1 cellular context compared by ENCODE assay signal in the genomic region with DNA sequence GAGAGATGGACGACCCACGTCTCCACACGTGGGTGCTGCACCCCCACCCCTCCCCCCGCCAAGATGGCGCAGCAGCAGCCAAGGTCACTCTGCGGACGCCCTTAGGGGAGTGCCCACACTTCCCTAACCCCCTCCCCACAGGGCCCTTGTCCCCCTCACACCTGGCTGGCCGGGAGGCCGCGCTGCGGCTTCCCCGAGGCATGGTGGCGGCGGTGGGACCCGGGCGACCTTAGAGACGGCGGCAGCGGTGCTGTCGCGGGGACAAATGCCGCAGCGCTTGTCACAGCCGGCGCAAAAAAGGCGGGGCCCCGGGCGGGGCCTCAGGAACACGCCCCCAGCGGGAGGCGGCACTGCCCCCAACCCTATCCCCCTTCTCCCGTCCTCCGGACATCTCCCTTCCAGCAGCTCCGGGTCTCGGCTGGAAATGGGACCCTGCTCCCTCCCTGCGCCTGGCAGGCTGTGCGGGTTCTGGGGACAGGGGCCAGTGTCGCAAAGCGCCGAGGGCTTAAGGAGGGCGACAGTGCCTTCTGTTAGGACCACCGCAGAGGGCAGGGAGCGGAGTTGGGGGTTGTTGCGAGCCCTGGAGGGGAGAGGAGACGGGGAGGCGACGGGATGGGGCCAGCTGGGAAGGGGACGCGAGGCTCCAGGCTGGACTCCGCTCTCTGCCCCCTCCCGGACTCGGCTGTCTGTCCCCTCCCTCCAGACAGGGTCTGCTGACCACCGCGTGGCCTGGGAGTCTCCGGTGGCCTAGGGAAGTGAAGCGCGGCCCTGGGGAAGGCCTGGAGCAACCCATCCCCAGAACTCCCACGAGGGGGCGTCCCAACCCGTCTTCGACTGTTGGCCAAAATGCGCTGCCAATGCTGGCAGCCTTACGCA.
TF ChIP-seq lines count a peak whose summit lies in the region.

A gene (minus strand): TSS at position 300 of the 876 bp plus-strand sequence. CDS start 98 bp downstream, at position 202.

TF ChIP-seq in HepG2, 621 proteins besides CTCF, POLR2A, EP300 and RAD21 (continued from another document and continues in another):
- TF ChIP-seq, protein P1, sequence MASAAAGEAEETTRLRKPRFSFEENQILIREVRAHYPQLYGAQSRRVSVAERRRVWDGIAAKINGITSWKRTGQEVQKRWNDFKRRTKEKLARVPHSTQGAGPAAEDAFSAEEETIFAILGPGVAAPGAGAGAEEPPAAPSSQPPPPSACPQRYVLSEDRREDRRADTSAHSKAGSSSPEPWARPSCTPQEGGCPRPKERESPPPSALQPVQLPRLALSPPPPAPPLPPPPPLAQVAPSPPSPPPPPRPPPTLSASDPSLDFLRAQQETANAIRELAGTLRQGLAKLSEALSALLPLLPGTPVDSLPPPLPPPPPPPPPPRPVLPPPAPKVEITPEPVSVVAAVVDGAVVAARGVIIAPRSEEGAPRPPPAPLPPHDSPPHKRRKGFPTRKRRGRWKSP (CRISPR knock-in tag; IDR thresholded peaks at IDR 0.05), result peak; percentile 91
- no peak for TF ChIP-seq ZFP36L2 (CRISPR knock-in tag; IDR thresholded peaks at IDR 0.05)
- no peak for TF ChIP-seq MED8 (CRISPR knock-in tag; IDR thresholded peaks at IDR 0.05; ENCODE audit: insufficient replicate concordance)
- TF ChIP-seq, protein P2, sequence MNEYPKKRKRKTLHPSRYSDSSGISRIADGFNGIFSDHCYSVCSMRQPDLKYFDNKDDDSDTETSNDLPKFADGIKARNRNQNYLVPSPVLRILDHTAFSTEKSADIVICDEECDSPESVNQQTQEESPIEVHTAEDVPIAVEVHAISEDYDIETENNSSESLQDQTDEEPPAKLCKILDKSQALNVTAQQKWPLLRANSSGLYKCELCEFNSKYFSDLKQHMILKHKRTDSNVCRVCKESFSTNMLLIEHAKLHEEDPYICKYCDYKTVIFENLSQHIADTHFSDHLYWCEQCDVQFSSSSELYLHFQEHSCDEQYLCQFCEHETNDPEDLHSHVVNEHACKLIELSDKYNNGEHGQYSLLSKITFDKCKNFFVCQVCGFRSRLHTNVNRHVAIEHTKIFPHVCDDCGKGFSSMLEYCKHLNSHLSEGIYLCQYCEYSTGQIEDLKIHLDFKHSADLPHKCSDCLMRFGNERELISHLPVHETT (CRISPR knock-in tag; conservative IDR thresholded peaks at IDR 0.05), result no peak; the same call in 1 of the 2 replicates
- TF ChIP-seq ZNF263 (CRISPR knock-in tag; IDR thresholded peaks at IDR 0.05), result no peak
- TF ChIP-seq, protein P3, sequence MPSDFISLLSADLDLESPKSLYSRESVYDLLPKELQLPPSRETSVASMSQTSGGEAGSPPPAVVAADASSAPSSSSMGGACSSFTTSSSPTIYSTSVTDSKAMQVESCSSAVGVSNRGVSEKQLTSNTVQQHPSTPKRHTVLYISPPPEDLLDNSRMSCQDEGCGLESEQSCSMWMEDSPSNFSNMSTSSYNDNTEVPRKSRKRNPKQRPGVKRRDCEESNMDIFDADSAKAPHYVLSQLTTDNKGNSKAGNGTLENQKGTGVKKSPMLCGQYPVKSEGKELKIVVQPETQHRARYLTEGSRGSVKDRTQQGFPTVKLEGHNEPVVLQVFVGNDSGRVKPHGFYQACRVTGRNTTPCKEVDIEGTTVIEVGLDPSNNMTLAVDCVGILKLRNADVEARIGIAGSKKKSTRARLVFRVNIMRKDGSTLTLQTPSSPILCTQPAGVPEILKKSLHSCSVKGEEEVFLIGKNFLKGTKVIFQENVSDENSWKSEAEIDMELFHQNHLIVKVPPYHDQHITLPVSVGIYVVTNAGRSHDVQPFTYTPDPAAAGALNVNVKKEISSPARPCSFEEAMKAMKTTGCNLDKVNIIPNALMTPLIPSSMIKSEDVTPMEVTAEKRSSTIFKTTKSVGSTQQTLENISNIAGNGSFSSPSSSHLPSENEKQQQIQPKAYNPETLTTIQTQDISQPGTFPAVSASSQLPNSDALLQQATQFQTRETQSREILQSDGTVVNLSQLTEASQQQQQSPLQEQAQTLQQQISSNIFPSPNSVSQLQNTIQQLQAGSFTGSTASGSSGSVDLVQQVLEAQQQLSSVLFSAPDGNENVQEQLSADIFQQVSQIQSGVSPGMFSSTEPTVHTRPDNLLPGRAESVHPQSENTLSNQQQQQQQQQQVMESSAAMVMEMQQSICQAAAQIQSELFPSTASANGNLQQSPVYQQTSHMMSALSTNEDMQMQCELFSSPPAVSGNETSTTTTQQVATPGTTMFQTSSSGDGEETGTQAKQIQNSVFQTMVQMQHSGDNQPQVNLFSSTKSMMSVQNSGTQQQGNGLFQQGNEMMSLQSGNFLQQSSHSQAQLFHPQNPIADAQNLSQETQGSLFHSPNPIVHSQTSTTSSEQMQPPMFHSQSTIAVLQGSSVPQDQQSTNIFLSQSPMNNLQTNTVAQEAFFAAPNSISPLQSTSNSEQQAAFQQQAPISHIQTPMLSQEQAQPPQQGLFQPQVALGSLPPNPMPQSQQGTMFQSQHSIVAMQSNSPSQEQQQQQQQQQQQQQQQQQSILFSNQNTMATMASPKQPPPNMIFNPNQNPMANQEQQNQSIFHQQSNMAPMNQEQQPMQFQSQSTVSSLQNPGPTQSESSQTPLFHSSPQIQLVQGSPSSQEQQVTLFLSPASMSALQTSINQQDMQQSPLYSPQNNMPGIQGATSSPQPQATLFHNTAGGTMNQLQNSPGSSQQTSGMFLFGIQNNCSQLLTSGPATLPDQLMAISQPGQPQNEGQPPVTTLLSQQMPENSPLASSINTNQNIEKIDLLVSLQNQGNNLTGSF (CRISPR knock-in tag; IDR thresholded peaks at IDR 0.05), result no peak
- peak; percentile 62; the same call in 1 of the 2 replicates for TF ChIP-seq YEATS4 (CRISPR knock-in tag; IDR thresholded peaks at IDR 0.05; ENCODE audit: borderline replicate concordance)
- TF ChIP-seq POLR2AphosphoS5 (IDR thresholded peaks at IDR 0.05; ENCODE audit: low read depth, low read length), result peak; percentile 77
- peak; percentile 90 for TF ChIP-seq ZNF543 (CRISPR knock-in tag; IDR thresholded peaks at IDR 0.05)
- peak; percentile 59 for TF ChIP-seq SKI (IDR thresholded peaks at IDR 0.05; ENCODE audit: partially characterized antibody)
- TF ChIP-seq, protein P4, sequence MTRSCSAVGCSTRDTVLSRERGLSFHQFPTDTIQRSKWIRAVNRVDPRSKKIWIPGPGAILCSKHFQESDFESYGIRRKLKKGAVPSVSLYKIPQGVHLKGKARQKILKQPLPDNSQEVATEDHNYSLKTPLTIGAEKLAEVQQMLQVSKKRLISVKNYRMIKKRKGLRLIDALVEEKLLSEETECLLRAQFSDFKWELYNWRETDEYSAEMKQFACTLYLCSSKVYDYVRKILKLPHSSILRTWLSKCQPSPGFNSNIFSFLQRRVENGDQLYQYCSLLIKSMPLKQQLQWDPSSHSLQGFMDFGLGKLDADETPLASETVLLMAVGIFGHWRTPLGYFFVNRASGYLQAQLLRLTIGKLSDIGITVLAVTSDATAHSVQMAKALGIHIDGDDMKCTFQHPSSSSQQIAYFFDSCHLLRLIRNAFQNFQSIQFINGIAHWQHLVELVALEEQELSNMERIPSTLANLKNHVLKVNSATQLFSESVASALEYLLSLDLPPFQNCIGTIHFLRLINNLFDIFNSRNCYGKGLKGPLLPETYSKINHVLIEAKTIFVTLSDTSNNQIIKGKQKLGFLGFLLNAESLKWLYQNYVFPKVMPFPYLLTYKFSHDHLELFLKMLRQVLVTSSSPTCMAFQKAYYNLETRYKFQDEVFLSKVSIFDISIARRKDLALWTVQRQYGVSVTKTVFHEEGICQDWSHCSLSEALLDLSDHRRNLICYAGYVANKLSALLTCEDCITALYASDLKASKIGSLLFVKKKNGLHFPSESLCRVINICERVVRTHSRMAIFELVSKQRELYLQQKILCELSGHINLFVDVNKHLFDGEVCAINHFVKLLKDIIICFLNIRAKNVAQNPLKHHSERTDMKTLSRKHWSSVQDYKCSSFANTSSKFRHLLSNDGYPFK (CRISPR knock-in tag; IDR thresholded peaks at IDR 0.05; ENCODE audit: borderline replicate concordance), result peak; percentile 46; the same call in 1 of the 2 replicates
- no peak for TF ChIP-seq NFRKB (IDR thresholded peaks at IDR 0.05)
- no peak for TF ChIP-seq PAWR (CRISPR knock-in tag; IDR thresholded peaks at IDR 0.05; ENCODE audit: borderline replicate concordance)
- no peak for TF ChIP-seq NCOA2 (CRISPR knock-in tag; IDR thresholded peaks at IDR 0.05)
- TF ChIP-seq CBX2 (IDR thresholded peaks at IDR 0.05; ENCODE audit: low read depth, low read length), result no peak
- no peak for TF ChIP-seq CBX2 (CRISPR knock-in tag; IDR thresholded peaks at IDR 0.05; ENCODE audit: low read depth)
- no peak for TF ChIP-seq MTF1 (CRISPR knock-in tag; IDR thresholded peaks at IDR 0.05)
- TF ChIP-seq ZNF367 (CRISPR knock-in tag; IDR thresholded peaks at IDR 0.05; ENCODE audit: borderline replicate concordance), result no peak; the same call in 1 of the 2 replicates
- peak; percentile 73; the same call in 1 of the 2 replicates for TF ChIP-seq ZNF788 (CRISPR knock-in tag; IDR thresholded peaks at IDR 0.05; ENCODE audit: borderline replicate concordance)
- no peak for TF ChIP-seq MAFF (IDR thresholded peaks at IDR 0.05; ENCODE audit: low read depth, low read length)
- TF ChIP-seq, protein P5, sequence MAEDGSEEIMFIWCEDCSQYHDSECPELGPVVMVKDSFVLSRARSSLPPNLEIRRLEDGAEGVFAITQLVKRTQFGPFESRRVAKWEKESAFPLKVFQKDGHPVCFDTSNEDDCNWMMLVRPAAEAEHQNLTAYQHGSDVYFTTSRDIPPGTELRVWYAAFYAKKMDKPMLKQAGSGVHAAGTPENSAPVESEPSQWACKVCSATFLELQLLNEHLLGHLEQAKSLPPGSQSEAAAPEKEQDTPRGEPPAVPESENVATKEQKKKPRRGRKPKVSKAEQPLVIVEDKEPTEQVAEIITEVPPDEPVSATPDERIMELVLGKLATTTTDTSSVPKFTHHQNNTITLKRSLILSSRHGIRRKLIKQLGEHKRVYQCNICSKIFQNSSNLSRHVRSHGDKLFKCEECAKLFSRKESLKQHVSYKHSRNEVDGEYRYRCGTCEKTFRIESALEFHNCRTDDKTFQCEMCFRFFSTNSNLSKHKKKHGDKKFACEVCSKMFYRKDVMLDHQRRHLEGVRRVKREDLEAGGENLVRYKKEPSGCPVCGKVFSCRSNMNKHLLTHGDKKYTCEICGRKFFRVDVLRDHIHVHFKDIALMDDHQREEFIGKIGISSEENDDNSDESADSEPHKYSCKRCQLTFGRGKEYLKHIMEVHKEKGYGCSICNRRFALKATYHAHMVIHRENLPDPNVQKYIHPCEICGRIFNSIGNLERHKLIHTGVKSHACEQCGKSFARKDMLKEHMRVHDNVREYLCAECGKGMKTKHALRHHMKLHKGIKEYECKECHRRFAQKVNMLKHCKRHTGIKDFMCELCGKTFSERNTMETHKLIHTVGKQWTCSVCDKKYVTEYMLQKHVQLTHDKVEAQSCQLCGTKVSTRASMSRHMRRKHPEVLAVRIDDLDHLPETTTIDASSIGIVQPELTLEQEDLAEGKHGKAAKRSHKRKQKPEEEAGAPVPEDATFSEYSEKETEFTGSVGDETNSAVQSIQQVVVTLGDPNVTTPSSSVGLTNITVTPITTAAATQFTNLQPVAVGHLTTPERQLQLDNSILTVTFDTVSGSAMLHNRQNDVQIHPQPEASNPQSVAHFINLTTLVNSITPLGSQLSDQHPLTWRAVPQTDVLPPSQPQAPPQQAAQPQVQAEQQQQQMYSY (CRISPR knock-in tag; IDR thresholded peaks at IDR 0.05), result no peak
- TF ChIP-seq, protein P6, sequence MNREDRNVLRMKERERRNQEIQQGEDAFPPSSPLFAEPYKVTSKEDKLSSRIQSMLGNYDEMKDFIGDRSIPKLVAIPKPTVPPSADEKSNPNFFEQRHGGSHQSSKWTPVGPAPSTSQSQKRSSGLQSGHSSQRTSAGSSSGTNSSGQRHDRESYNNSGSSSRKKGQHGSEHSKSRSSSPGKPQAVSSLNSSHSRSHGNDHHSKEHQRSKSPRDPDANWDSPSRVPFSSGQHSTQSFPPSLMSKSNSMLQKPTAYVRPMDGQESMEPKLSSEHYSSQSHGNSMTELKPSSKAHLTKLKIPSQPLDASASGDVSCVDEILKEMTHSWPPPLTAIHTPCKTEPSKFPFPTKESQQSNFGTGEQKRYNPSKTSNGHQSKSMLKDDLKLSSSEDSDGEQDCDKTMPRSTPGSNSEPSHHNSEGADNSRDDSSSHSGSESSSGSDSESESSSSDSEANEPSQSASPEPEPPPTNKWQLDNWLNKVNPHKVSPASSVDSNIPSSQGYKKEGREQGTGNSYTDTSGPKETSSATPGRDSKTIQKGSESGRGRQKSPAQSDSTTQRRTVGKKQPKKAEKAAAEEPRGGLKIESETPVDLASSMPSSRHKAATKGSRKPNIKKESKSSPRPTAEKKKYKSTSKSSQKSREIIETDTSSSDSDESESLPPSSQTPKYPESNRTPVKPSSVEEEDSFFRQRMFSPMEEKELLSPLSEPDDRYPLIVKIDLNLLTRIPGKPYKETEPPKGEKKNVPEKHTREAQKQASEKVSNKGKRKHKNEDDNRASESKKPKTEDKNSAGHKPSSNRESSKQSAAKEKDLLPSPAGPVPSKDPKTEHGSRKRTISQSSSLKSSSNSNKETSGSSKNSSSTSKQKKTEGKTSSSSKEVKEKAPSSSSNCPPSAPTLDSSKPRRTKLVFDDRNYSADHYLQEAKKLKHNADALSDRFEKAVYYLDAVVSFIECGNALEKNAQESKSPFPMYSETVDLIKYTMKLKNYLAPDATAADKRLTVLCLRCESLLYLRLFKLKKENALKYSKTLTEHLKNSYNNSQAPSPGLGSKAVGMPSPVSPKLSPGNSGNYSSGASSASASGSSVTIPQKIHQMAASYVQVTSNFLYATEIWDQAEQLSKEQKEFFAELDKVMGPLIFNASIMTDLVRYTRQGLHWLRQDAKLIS (CRISPR knock-in tag; IDR thresholded peaks at IDR 0.05), result no peak
- TF ChIP-seq, protein P7, sequence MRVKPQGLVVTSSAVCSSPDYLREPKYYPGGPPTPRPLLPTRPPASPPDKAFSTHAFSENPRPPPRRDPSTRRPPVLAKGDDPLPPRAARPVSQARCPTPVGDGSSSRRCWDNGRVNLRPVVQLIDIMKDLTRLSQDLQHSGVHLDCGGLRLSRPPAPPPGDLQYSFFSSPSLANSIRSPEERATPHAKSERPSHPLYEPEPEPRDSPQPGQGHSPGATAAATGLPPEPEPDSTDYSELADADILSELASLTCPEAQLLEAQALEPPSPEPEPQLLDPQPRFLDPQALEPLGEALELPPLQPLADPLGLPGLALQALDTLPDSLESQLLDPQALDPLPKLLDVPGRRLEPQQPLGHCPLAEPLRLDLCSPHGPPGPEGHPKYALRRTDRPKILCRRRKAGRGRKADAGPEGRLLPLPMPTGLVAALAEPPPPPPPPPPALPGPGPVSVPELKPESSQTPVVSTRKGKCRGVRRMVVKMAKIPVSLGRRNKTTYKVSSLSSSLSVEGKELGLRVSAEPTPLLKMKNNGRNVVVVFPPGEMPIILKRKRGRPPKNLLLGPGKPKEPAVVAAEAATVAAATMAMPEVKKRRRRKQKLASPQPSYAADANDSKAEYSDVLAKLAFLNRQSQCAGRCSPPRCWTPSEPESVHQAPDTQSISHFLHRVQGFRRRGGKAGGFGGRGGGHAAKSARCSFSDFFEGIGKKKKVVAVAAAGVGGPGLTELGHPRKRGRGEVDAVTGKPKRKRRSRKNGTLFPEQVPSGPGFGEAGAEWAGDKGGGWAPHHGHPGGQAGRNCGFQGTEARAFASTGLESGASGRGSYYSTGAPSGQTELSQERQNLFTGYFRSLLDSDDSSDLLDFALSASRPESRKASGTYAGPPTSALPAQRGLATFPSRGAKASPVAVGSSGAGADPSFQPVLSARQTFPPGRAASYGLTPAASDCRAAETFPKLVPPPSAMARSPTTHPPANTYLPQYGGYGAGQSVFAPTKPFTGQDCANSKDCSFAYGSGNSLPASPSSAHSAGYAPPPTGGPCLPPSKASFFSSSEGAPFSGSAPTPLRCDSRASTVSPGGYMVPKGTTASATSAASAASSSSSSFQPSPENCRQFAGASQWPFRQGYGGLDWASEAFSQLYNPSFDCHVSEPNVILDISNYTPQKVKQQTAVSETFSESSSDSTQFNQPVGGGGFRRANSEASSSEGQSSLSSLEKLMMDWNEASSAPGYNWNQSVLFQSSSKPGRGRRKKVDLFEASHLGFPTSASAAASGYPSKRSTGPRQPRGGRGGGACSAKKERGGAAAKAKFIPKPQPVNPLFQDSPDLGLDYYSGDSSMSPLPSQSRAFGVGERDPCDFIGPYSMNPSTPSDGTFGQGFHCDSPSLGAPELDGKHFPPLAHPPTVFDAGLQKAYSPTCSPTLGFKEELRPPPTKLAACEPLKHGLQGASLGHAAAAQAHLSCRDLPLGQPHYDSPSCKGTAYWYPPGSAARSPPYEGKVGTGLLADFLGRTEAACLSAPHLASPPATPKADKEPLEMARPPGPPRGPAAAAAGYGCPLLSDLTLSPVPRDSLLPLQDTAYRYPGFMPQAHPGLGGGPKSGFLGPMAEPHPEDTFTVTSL (CRISPR knock-in tag; IDR thresholded peaks at IDR 0.05; ENCODE audit: borderline replicate concordance), result peak; percentile 48; the same call in 1 of the 2 replicates
